15 cellular contexts compared by ENCODE assay signal in the genomic region with DNA sequence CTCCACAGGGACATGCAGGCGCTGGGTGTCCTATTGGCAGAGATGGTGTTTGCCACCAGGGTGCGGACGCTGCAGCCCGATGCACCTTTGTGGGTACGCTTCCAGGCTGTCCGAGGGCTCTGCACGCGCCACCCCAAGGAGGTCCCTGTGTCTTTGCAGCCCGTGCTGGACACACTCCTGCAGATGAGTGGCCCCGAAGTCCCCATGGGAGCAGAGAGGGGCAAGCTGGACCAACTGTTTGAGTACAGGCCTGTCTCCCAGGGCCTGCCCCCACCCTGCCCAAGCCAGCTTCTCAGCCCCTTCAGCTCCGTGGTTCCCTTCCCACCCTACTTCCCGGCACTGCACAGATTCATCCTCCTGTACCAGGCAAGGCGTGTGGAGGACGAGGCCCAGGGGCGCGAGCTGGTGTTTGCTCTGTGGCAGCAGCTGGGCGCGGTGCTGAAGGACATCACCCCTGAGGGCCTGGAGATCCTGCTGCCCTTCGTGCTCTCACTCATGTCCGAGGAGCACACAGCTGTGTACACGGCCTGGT. TPM values are rescaled to one million over a fixed set of nuclear protein-coding genes. Genes with fewer than 3 reads are reported as not detected.
"Had no signal": no experiment of that assay in that cellular context is flagged by ENCODE, and none has a peak within 500 bp of the region (broad histone marks: within the 10 kb centered on the region; RNA-seq: fewer than 3 reads in every experiment).

No MANE protein-coding gene starts in this region.

- H3K27me3 ChIP-seq: left lung had no signal

- H3K36me3 Mint-ChIP-seq: activated naive CD4-positive, alpha-beta T cell treated with anti-CD3 and anti-CD28 coated beads, Interleukin-2, amount 50 U/mL, for 72 hours had no signal

- H3K4me3 ChIP-seq: thoracic aorta had no signal

- H3K9me3 ChIP-seq: left lung, thoracic aorta had no signal

- ATAC-seq: activated naive CD4-positive, alpha-beta T cell treated with anti-CD3 and anti-CD28 coated beads, Interleukin-2, amount 50 U/mL, for 72 hours; activated T-cell treated with anti-CD3 and anti-CD28 coated beads, Interleukin-2, amount 50 U/mL, for 72 hours; effector memory CD8-positive, alpha-beta T cell; left lung; sciatic nerve; stimulated activated naive B cell treated with anti-CD40 and anti-IgM and Interleukin-4, amounts not matched to agents 10 μg/mL and 1 μg/mL and 100 μg/mL, for 72 hours had no signal

- H3K9me3 Mint-ChIP-seq: activated naive CD4-positive, alpha-beta T cell treated with anti-CD3 and anti-CD28 coated beads, Interleukin-2, amount 50 U/mL, for 72 hours; activated T-cell treated with anti-CD3 and anti-CD28 coated beads, Interleukin-2, amount 50 U/mL, for 72 hours; effector memory CD8-positive, alpha-beta T cell; naive B cell; stimulated activated naive B cell treated with anti-CD40 and anti-IgM and Interleukin-4, amounts not matched to agents 10 μg/mL and 1 μg/mL and 100 μg/mL, for 72 hours had no signal

- DNase-seq: activated CD4-positive, alpha-beta T cell treated with anti-CD3 and anti-CD28 coated beads, Interleukin-2, amount 50 U/mL, for 4 hours; activated effector memory CD4-positive, alpha-beta T cell treated with anti-CD3 and anti-CD28 coated beads, Interleukin-2, amount 50 U/mL, for 16 hours; activated T-cell treated with anti-CD3 and anti-CD28 coated beads, Interleukin-2, amount 50 U/mL, for 72 hours; effector memory CD8-positive, alpha-beta T cell; naive B cell; stimulated activated CD4-positive, alpha-beta T cell treated with anti-CD3 and anti-CD28 coated beads, Interleukin-4, amount 100 ng/mL, for 4 hours; stimulated activated naive B cell treated with anti-CD40 and anti-IgM and Interleukin-4, amounts not matched to agents 10 μg/mL and 1 μg/mL and 100 μg/mL, for 72 hours; T-helper 2 cell had no signal

- H3K27ac ChIP-seq: left lung, thoracic aorta, VCaP had no signal

- H3K27ac Mint-ChIP-seq: activated T-cell treated with anti-CD3 and anti-CD28 coated beads, Interleukin-2, amount 50 U/mL, for 72 hours had no signal

- H3K27me3 Mint-ChIP-seq: effector memory CD8-positive, alpha-beta T cell; naive B cell; stimulated activated naive B cell treated with anti-CD40 and anti-IgM and Interleukin-4, amounts not matched to agents 10 μg/mL and 1 μg/mL and 100 μg/mL, for 72 hours had no signal

- H3K4me3 Mint-ChIP-seq: activated T-cell treated with anti-CD3 and anti-CD28 coated beads, Interleukin-2, amount 50 U/mL, for 72 hours; stimulated activated naive B cell treated with anti-CD40 and anti-IgM and Interleukin-4, amounts not matched to agents 10 μg/mL and 1 μg/mL and 100 μg/mL, for 72 hours had no signal

RNA-seq across cellular contexts. Expression of gene SERPINF2, which starts 15.3 kb away (rescaled TPM):
- total RNA-seq: glomerular endothelial cell had no signal

RNA-seq across cellular contexts. Expression of gene SERPINF1, which starts 34.5 kb away (rescaled TPM):
- total RNA-seq: dermis microvascular lymphatic vessel endothelial cell had no signal
